14 cellular contexts compared by ENCODE assay signal in the genomic region with DNA sequence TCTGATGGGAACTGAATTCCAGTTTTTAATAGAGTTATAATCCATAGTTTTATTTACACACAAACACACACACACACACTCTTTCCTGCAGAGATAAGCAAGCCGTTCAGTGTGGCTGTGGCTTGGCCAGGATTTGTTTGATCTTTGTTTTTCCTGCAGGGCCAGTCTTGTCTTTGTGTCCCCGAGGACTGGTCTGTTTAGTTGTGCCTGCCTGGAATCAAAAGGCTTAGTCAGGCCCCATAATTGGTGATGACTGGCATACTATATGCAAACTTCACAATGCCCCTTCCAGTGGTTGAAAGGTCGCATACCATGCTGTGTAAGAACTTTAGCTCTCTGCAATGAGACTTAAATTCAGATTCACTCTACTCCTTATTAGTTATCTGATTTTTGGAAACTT. TPM values are rescaled to one million over a fixed set of nuclear protein-coding genes. Genes with fewer than 3 reads are reported as not detected.
DNase-seq lines count a peak whose midpoint lies in the region; ATAC-seq and TF ChIP-seq lines count a peak whose summit lies in the region.
"Had no signal": no experiment of that assay in that cellular context is flagged by ENCODE, and none has a peak within 500 bp of the region (broad histone marks: within the 10 kb centered on the region; RNA-seq: fewer than 3 reads in every experiment).

No MANE protein-coding gene starts in this region.

- ATAC-seq in GM21390 (IDR thresholded peaks at IDR 0.05; ENCODE audit: unreplicated experiment): no peak
- no peak for ATAC-seq in HG03196 (IDR thresholded peaks at IDR 0.05; ENCODE audit: unreplicated experiment)
- ATAC-seq: foreskin keratinocyte, sciatic nerve had no signal

- H3K9me3 Mint-ChIP-seq in CD14-positive monocyte: peaks cover 0 to 4% (median 0%) of the 10 kb centered on the region in 7 donors
- H3K9me3 Mint-ChIP-seq: activated T-cell treated with anti-CD3 and anti-CD28 coated beads, Interleukin-2, amount 50 U/mL, for 24 hours had no signal

- H3K36me3 Mint-ChIP-seq in CD14-positive monocyte: no peaks in the 10 kb centered on the region

- no peak overlapping the region for H3K4me3 ChIP-seq in skeletal muscle satellite cell (ENCODE audit: low read length)
- H3K4me3 ChIP-seq: uterus had no signal

- H3K4me3 Mint-ChIP-seq in CD14-positive monocyte: no peak overlapping the region
- H3K4me3 Mint-ChIP-seq: activated T-cell treated with anti-CD3 and anti-CD28 coated beads, Interleukin-2, amount 50 U/mL, for 24 hours had no signal

- H3K4me2 ChIP-seq in skeletal muscle satellite cell (ENCODE audit: low read length): peak overlapping the region; percentile 82

- peaks cover 0 to 3% (median 1%) of the 10 kb centered on the region in 3 donors for H3K27me3 Mint-ChIP-seq in CD14-positive monocyte (ENCODE audit: low read depth in 3 of 3)
- H3K27me3 Mint-ChIP-seq: activated T-cell treated with anti-CD3 and anti-CD28 coated beads, Interleukin-2, amount 50 U/mL, for 24 hours had no signal

- DNase-seq in H4 (ENCODE audit: low spot score) (peak; percentile 44), RKO (ENCODE audit: low spot score) (peak; percentile 23), foreskin melanocyte (peak; percentile 68), hepatic stellate cell (ENCODE audit: low spot score) (no peak), CD14-positive monocyte (ENCODE audit: low spot score) (no peak)
- DNase-seq: activated T-cell treated with anti-CD3 and anti-CD28 coated beads, Interleukin-2, amount 50 U/mL, for 24 hours; DMS79; NCI-H2107; uterus had no signal

- H3K27ac Mint-ChIP-seq in CD14-positive monocyte: no peak overlapping the region
- H3K27ac Mint-ChIP-seq: activated T-cell treated with anti-CD3 and anti-CD28 coated beads, Interleukin-2, amount 50 U/mL, for 24 hours had no signal

- H3K4me1 Mint-ChIP-seq in CD14-positive monocyte: peaks cover 35% of the 10 kb centered on the region

- no peaks in the 10 kb centered on the region for H3K9me3 ChIP-seq in skeletal muscle satellite cell (replicated peaks; ENCODE audit: low read length)
- H3K9me3 ChIP-seq: uterus had no signal

- intact Hi-C loops in CD14-positive monocyte (cut with micrococcal nuclease): no loop called here

- no peak overlapping the region for H3K9ac ChIP-seq in skeletal muscle satellite cell (ENCODE audit: low read depth, low read length)

- TF ChIP-seq CTCF in CD14-positive monocyte (IDR thresholded peaks at IDR 0.05): no peak

- no peaks in the 10 kb centered on the region for H3K27me3 ChIP-seq in skeletal muscle satellite cell (ENCODE audit: control insufficient read depth, insufficient read depth, low read length)
- H3K27me3 ChIP-seq: foreskin keratinocyte, uterus had no signal

- H3K4me1 ChIP-seq in skeletal muscle satellite cell (ENCODE audit: control insufficient read depth, insufficient read depth, low read length): peaks cover 19% of the 10 kb centered on the region
- H3K4me1 ChIP-seq: uterus had no signal

- no peaks in the 10 kb centered on the region for H3K36me3 ChIP-seq in skeletal muscle satellite cell (ENCODE audit: insufficient read depth, low read length)
- H3K36me3 ChIP-seq: uterus had no signal

RNA-seq across cellular contexts. Expression of a gene that starts 26.0 kb away (rescaled TPM):
- 21.3 and 35.5 TPM in 2 replicates for total RNA-seq in H4 (2014; rRNA removed; shearing (Covaris generic))
- 15.2 and 18.3 TPM in 2 replicates for total RNA-seq in skeletal muscle satellite cell (2012; rRNA removed)
- 10 to 100 TPM; 29.2 to 46.2 TPM for polyA plus RNA-seq in CD14-positive monocyte

RNA-seq across cellular contexts. Expression of a gene that starts 26.2 kb away (rescaled TPM):
- 1.2 and 2.8 TPM in 2 replicates for total RNA-seq in H4 (2014; rRNA removed; shearing (Covaris generic))
- 1.5 and 4.4 TPM in 2 replicates for total RNA-seq in skeletal muscle satellite cell (2012; rRNA removed)
- polyA plus RNA-seq in CD14-positive monocyte: under 1 TPM in 1 of 2 donors, not detected in 1; 0.46 TPM

RNA-seq across cellular contexts. Expression of a gene that starts 36.7 kb away (rescaled TPM):
- total RNA-seq in H4 (2014; rRNA removed; shearing (Covaris generic)): not detected in 2 replicates
- total RNA-seq in skeletal muscle satellite cell (2012; rRNA removed): under 0.01 and 0.25 TPM in 2 replicates
- under 1 TPM in 1 of 2 donors, not detected in 1; 0.11 TPM for polyA plus RNA-seq in CD14-positive monocyte
- total RNA-seq: foreskin keratinocyte had no signal
- polyA plus RNA-seq: foreskin keratinocyte had no signal

Comparison
In these comparisons a context has a peak if more than half of its experiments do, and no peak if none do; other contexts are left out.
1. DNase-seq: peak in H4 (single experiment), RKO (single experiment) and foreskin melanocyte (single experiment); none in hepatic stellate cell (single experiment) and CD14-positive monocyte (single experiment).